In the genomic region with DNA sequence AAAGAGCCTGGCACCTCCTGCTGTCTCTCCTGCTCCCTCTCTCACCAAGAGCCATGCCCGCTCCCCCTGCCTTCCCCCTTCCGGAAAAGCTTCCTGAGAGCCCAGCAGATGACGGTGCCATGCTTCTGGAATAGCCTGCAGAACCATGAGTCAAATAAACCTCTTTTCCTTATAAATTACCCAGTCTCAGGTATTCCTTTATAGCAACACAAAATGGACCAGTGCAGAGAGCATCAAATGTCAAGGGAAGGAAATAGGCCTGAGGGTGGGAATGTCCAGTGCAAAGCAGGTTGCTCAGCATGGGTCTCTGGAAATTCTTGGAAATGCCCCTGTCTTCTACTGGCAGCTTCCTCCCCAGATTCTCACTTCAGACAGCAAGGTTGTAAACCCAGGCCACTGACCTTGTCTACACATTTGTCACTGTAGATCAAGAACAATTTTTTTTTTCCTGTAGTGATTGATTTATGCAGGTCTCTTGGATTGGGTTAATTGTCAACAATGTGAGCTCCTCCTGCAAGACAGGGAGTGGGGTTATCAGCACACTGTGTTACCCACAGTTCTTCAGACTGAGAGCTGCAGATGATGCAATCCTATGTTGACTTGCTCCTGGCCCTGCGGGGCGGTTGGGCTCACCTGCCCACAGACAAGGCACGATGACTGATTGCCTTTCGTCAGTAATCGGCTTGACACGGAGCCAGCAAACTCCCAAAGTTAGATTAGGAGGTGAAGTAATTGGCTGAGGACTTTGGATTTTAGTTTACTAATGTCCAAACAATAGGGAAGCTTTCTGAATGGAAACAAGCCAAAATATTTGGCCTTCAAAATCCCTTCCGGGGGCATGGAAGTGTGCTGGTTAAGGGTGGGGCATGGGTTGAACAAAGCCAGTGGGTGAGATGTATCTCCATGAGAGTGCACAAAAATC, we compare ENCODE assay signal across 1 cellular context.
TF ChIP-seq lines count a peak whose summit lies in the region.

No MANE protein-coding gene starts in this region.

TF ChIP-seq in HepG2, 621 proteins besides CTCF, POLR2A, EP300 and RAD21 (continued from another document and continues in another):
- TF ChIP-seq ZNF430 (CRISPR knock-in tag; IDR thresholded peaks at IDR 0.05) (no peak), TARDBP (CRISPR knock-in tag; IDR thresholded peaks at IDR 0.05) (peak; percentile 73; the same call in 1 of the 2 replicates), ZKSCAN8 (CRISPR knock-in tag; IDR thresholded peaks at IDR 0.05; ENCODE audit: borderline replicate concordance) (peak; percentile 52; the same call in 1 of the 2 replicates), RELA (CRISPR knock-in tag; IDR thresholded peaks at IDR 0.05) (no peak), ZNF383 (CRISPR knock-in tag; IDR thresholded peaks at IDR 0.05; ENCODE audit: borderline replicate concordance) (no peak), RARA (CRISPR knock-in tag; IDR thresholded peaks at IDR 0.05) (peak; percentile 66), ZNF552 (CRISPR knock-in tag; IDR thresholded peaks at IDR 0.05; ENCODE audit: borderline replicate concordance) (no peak), SNRNP70 (IDR thresholded peaks at IDR 0.05; ENCODE audit: low read depth, low read length) (no peak), SMAD3 (CRISPR knock-in tag; IDR thresholded peaks at IDR 0.05) (peak; percentile 78; the same call in 1 of the 2 replicates), ZNF331 (CRISPR knock-in tag; IDR thresholded peaks at IDR 0.05) (peak; percentile 91), TGIF2 (CRISPR knock-in tag; IDR thresholded peaks at IDR 0.05) (peak; percentile 74; the same call in 1 of the 2 replicates), ZNF775 (CRISPR knock-in tag; IDR thresholded peaks at IDR 0.05; ENCODE audit: borderline replicate concordance) (no peak), ZIK1 (CRISPR knock-in tag; IDR thresholded peaks at IDR 0.05; ENCODE audit: borderline replicate concordance, low read depth) (no peak), MXD4 (CRISPR knock-in tag; IDR thresholded peaks at IDR 0.05) (no peak), PHB2 (IDR thresholded peaks at IDR 0.05; ENCODE audit: partially characterized antibody) (no peak), MAF1 (CRISPR knock-in tag; IDR thresholded peaks at IDR 0.05; ENCODE audit: borderline replicate concordance) (no peak), ZMAT3 (CRISPR knock-in tag; conservative IDR thresholded peaks at IDR 0.05) (no peak), PTBP1 (IDR thresholded peaks at IDR 0.05; ENCODE audit: low read depth, low read length, poor library complexity, severe bottlenecking) (no peak), CHCHD3 (CRISPR knock-in tag; IDR thresholded peaks at IDR 0.05) (no peak), ZEB1 (IDR thresholded peaks at IDR 0.05; ENCODE audit: insufficient replicate concordance, low read depth) (no peak), CEBPG (CRISPR knock-in tag; IDR thresholded peaks at IDR 0.05) (peak; percentile 99), NR2F2 (IDR thresholded peaks at IDR 0.05; ENCODE audit: borderline replicate concordance, low read depth) (0 out of 2 replicates have a peak, but pooled peaks have one; percentile 32), NFKBIZ (CRISPR knock-in tag; IDR thresholded peaks at IDR 0.05) (peak; percentile 31; the same call in 1 of the 2 replicates), REL (CRISPR knock-in tag; conservative IDR thresholded peaks at IDR 0.05) (no peak), ELF3 (CRISPR knock-in tag; IDR thresholded peaks at IDR 0.05) (peak; percentile 57; the same call in 1 of the 2 replicates), AGO2 (optimal IDR thresholded peaks at IDR 0.05; ENCODE audit: low read depth, low read length) (no peak), GTF3A (CRISPR knock-in tag; conservative IDR thresholded peaks at IDR 0.05) (no peak), PPARG (CRISPR knock-in tag; conservative IDR thresholded peaks at IDR 0.05) (no peak; the same call in 1 of the 2 replicates), ZNF451 (CRISPR knock-in tag; IDR thresholded peaks at IDR 0.05) (no peak), ZFAT (CRISPR knock-in tag; conservative IDR thresholded peaks at IDR 0.05) (no peak)
- TF ChIP-seq, protein P1, sequence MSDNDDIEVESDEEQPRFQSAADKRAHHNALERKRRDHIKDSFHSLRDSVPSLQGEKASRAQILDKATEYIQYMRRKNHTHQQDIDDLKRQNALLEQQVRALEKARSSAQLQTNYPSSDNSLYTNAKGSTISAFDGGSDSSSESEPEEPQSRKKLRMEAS (IDR thresholded peaks at IDR 0.05), result peak; percentile 70
- TF ChIP-seq, protein P2, sequence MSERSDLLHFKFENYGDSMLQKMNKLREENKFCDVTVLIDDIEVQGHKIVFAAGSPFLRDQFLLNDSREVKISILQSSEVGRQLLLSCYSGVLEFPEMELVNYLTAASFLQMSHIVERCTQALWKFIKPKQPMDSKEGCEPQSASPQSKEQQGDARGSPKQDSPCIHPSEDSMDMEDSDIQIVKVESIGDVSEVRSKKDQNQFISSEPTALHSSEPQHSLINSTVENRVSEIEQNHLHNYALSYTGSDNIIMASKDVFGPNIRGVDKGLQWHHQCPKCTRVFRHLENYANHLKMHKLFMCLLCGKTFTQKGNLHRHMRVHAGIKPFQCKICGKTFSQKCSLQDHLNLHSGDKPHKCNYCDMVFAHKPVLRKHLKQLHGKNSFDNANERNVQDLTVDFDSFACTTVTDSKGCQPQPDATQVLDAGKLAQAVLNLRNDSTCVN (CRISPR knock-in tag; IDR thresholded peaks at IDR 0.05; ENCODE audit: borderline replicate concordance), result no peak
- TF ChIP-seq, protein P3, sequence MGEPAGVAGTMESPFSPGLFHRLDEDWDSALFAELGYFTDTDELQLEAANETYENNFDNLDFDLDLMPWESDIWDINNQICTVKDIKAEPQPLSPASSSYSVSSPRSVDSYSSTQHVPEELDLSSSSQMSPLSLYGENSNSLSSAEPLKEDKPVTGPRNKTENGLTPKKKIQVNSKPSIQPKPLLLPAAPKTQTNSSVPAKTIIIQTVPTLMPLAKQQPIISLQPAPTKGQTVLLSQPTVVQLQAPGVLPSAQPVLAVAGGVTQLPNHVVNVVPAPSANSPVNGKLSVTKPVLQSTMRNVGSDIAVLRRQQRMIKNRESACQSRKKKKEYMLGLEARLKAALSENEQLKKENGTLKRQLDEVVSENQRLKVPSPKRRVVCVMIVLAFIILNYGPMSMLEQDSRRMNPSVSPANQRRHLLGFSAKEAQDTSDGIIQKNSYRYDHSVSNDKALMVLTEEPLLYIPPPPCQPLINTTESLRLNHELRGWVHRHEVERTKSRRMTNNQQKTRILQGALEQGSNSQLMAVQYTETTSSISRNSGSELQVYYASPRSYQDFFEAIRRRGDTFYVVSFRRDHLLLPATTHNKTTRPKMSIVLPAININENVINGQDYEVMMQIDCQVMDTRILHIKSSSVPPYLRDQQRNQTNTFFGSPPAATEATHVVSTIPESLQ (CRISPR knock-in tag; conservative IDR thresholded peaks at IDR 0.05), result no peak
- TF ChIP-seq, protein P4, sequence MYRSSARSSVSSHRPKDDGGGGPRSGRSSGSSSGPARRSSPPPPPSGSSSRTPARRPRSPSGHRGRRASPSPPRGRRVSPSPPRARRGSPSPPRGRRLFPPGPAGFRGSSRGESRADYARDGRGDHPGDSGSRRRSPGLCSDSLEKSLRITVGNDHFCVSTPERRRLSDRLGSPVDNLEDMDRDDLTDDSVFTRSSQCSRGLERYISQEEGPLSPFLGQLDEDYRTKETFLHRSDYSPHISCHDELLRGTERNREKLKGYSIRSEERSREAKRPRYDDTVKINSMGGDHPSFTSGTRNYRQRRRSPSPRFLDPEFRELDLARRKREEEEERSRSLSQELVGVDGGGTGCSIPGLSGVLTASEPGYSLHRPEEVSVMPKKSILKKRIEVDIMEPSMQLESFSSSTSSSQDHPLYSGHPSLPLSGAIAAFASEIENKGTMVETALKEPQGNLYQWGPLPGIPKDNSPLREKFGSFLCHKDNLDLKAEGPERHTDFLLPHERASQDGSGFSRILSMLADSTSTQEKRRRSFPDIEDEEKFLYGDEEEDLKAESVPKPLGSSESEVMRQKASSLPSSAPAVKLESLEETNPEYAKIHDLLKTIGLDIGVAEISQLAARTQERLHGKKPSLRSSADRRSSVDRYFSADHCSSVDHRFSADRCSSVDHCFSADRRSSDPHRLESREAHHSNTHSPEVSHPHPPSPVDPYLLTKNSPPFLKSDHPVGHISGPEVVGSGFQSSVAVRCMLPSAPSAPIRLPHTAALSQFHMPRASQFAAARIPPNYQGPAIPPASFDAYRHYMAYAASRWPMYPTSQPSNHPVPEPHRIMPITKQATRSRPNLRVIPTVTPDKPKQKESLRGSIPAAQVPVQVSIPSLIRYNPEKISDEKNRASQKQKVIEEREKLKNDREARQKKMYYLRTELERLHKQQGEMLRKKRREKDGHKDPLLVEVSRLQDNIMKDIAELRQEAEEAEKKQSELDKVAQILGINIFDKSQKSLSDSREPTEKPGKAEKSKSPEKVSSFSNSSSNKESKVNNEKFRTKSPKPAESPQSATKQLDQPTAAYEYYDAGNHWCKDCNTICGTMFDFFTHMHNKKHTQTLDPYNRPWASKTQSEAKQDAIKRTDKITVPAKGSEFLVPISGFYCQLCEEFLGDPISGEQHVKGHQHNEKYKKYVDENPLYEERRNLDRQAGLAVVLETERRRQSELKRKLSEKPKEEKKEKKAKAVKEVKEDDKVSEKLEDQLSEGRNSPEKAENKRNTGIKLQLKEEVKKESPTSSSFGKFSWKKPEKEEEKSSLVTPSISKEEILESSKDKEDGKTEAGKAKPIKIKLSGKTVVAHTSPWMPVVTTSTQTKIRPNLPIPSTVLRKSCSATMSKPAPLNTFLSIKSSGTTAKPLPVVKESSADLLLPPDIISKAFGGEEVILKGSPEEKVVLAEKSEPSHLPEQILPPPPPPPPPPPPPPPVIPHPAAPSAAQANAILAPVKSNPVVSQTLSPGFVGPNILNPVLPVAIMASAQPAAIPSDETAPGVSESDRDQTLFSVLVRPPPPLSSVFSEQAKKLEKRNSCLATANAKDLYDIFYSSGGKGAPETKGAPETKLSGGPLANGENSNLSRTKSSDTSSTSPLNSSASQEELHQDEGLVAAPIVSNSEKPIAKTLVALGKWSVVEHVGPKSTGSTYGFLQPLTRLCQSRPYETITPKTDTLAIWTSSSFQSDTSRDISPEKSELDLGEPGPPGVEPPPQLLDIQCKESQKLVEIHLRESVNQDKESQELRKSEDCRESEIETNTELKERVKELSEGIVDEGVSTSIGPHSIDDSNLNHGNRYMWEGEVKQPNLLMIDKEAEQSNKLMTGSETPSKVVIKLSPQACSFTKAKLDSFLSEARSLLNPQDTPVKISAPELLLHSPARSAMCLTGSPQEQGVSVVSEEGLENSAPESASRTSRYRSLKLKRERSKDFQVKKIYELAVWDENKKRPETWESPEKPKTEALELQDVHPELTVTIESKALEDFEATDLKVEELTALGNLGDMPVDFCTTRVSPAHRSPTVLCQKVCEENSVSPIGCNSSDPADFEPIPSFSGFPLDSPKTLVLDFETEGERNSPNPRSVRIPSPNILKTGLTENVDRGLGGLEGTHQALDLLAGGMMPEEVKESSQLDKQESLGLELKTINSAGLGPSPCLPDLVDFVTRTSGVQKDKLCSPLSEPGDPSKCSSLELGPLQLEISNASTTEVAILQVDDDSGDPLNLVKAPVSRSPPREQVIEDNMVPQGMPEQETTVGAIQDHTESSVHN (CRISPR knock-in tag; IDR thresholded peaks at IDR 0.05), result no peak
- TF ChIP-seq, protein P5, sequence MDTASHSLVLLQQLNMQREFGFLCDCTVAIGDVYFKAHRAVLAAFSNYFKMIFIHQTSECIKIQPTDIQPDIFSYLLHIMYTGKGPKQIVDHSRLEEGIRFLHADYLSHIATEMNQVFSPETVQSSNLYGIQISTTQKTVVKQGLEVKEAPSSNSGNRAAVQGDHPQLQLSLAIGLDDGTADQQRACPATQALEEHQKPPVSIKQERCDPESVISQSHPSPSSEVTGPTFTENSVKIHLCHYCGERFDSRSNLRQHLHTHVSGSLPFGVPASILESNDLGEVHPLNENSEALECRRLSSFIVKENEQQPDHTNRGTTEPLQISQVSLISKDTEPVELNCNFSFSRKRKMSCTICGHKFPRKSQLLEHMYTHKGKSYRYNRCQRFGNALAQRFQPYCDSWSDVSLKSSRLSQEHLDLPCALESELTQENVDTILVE (CRISPR knock-in tag; IDR thresholded peaks at IDR 0.05), result peak; percentile 42; the same call in 1 of the 2 replicates
- TF ChIP-seq, protein P6, sequence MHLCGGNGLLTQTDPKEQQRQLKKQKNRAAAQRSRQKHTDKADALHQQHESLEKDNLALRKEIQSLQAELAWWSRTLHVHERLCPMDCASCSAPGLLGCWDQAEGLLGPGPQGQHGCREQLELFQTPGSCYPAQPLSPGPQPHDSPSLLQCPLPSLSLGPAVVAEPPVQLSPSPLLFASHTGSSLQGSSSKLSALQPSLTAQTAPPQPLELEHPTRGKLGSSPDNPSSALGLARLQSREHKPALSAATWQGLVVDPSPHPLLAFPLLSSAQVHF (CRISPR knock-in tag; IDR thresholded peaks at IDR 0.05), result no peak
- TF ChIP-seq, protein P7, sequence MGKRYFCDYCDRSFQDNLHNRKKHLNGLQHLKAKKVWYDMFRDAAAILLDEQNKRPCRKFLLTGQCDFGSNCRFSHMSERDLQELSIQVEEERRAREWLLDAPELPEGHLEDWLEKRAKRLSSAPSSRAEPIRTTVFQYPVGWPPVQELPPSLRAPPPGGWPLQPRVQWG (CRISPR knock-in tag; IDR thresholded peaks at IDR 0.05; ENCODE audit: borderline replicate concordance, low read depth), result no peak
- TF ChIP-seq, protein P8, sequence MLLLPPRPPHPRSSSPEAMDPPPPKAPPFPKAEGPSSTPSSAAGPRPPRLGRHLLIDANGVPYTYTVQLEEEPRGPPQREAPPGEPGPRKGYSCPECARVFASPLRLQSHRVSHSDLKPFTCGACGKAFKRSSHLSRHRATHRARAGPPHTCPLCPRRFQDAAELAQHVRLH (CRISPR knock-in tag; IDR thresholded peaks at IDR 0.05; ENCODE audit: borderline replicate concordance, low read depth), result no peak
- TF ChIP-seq, protein P9, sequence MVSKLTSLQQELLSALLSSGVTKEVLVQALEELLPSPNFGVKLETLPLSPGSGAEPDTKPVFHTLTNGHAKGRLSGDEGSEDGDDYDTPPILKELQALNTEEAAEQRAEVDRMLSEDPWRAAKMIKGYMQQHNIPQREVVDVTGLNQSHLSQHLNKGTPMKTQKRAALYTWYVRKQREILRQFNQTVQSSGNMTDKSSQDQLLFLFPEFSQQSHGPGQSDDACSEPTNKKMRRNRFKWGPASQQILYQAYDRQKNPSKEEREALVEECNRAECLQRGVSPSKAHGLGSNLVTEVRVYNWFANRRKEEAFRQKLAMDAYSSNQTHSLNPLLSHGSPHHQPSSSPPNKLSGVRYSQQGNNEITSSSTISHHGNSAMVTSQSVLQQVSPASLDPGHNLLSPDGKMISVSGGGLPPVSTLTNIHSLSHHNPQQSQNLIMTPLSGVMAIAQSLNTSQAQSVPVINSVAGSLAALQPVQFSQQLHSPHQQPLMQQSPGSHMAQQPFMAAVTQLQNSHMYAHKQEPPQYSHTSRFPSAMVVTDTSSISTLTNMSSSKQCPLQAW (CRISPR knock-in tag; IDR thresholded peaks at IDR 0.05), result peak; percentile 33; the same call in 1 of the 2 replicates
- TF ChIP-seq, protein P10, sequence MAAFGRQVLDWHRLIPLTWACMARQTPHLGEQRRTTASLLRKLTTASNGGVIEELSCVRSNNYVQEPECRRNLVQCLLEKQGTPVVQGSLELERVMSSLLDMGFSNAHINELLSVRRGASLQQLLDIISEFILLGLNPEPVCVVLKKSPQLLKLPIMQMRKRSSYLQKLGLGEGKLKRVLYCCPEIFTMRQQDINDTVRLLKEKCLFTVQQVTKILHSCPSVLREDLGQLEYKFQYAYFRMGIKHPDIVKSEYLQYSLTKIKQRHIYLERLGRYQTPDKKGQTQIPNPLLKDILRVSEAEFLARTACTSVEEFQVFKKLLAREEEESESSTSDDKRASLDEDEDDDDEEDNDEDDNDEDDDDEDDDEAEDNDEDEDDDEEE (CRISPR knock-in tag; IDR thresholded peaks at IDR 0.05), result no peak
- TF ChIP-seq, protein P11, sequence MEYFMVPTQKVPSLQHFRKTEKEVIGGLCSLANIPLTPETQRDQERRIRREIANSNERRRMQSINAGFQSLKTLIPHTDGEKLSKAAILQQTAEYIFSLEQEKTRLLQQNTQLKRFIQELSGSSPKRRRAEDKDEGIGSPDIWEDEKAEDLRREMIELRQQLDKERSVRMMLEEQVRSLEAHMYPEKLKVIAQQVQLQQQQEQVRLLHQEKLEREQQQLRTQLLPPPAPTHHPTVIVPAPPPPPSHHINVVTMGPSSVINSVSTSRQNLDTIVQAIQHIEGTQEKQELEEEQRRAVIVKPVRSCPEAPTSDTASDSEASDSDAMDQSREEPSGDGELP (IDR thresholded peaks at IDR 0.05; ENCODE audit: borderline replicate concordance, low read depth), result no peak
